In genomic region chr19:10404888-10405808, GRCh38 we compare ENCODE assay signal across 8 cellular contexts. TPM values are rescaled to one million over a fixed set of nuclear protein-coding genes. Genes with fewer than 3 reads are reported as not detected.
A peak's percentile ranks its signal among the peaks of the same experiment; 100 is the strongest.
DNase-seq lines count a peak whose midpoint lies in the region; ATAC-seq and TF ChIP-seq lines count a peak whose summit lies in the region.

No MANE protein-coding gene starts in this region.

- 36% methylated on average over 27 of the region's 43 CpGs for WGBS in mesenchymal stem cell

- no TSS peak for BruUV-seq in A673 (replicated peaks; lab: Mats Ljungman, UMichigan)

- no peak overlapping the region for H3K4ac ChIP-seq in mesenchymal stem cell (ENCODE audit: low read depth in 1 of 2, low read length in 2 of 2)

- no peak for ATAC-seq in activated naive CD8-positive, alpha-beta T cell treated with anti-CD3 and anti-CD28 coated beads, Interleukin-2, amount 50 U/mL, for 24 hours
- ATAC-seq in HG02885 (IDR thresholded peaks at IDR 0.05; ENCODE audit: poor library complexity, unreplicated experiment) (no peak), GM18502 (IDR thresholded peaks at IDR 0.05; ENCODE audit: poor library complexity, unreplicated experiment) (no peak), HG03520 (IDR thresholded peaks at IDR 0.05; ENCODE audit: unreplicated experiment) (no peak)

- intact Hi-C loops in A673 (cut with micrococcal nuclease; ENCODE audit: unreplicated experiment) = loop anchor here (2.0 to 10.0 kb wide), 3 partner anchors 14 to 250 kb away; partner anchors contain the start of gene ILF3

- no peak overlapping the region for H3K14ac ChIP-seq in mesenchymal stem cell (ENCODE audit: low read length in 2 of 2)

- H2BK5ac ChIP-seq in mesenchymal stem cell (ENCODE audit: low read depth, low read length, poor library complexity, severe bottlenecking) = no peak overlapping the region

- H3K9me3 Mint-ChIP-seq in IgD-negative memory B cell = no peaks in the 10 kb centered on the region
- no peaks in the 10 kb centered on the region for H3K9me3 Mint-ChIP-seq in activated naive CD8-positive, alpha-beta T cell treated with anti-CD3 and anti-CD28 coated beads, Interleukin-2, amount 50 U/mL, for 24 hours

- no peaks in the 10 kb centered on the region for H3K79me1 ChIP-seq in mesenchymal stem cell (replicated peaks; ENCODE audit: low read length, poor library complexity, severe bottlenecking)

- H2BK15ac ChIP-seq in mesenchymal stem cell (ENCODE audit: low read depth, poor library complexity, severe bottlenecking) = peak overlapping the region; percentile 76

- H3K4me3 Mint-ChIP-seq in IgD-negative memory B cell = peak overlapping the region; percentile 93 to 99 (median 94)
- peak overlapping the region; percentile 98 for H3K4me3 Mint-ChIP-seq in activated naive CD8-positive, alpha-beta T cell treated with anti-CD3 and anti-CD28 coated beads, Interleukin-2, amount 50 U/mL, for 24 hours

- H3K27me3 ChIP-seq in A673 (replicated peaks; ENCODE audit: insufficient read depth, low read depth, low read length, poor library complexity) (no peaks in the 10 kb centered on the region), mesenchymal stem cell (ENCODE audit: control insufficient read depth in 1 of 2, insufficient read depth in 1 of 2, low read length in 2 of 2) (peaks cover 7 to 24% of the 10 kb centered on the region in 2 experiments)

- CTCF ChIA-PET in A673 (lab: Charles Lee) = interaction anchor here (0.6 to 5.6 kb wide), 10 partner anchors 12 to 237 kb away, joined by 3 to 34 read pairs (median 8); no protein-coding TSS in a partner anchor

- H3K23ac ChIP-seq in mesenchymal stem cell (ENCODE audit: low read length in 2 of 2) = no peak overlapping the region

- no peaks in the 10 kb centered on the region for H3K27me3 Mint-ChIP-seq in IgD-negative memory B cell
- H3K27me3 Mint-ChIP-seq in activated naive CD8-positive, alpha-beta T cell treated with anti-CD3 and anti-CD28 coated beads, Interleukin-2, amount 50 U/mL, for 24 hours = no peaks in the 10 kb centered on the region

- DNase-seq in A673 (ENCODE audit: low spot score) (no peak), mesenchymal stem cell (no peak), NCI-H1105 treated with DMSO at 0.1 percent for 48 hours (lab: John Stamatoyannopoulos, UW) (no peak)
- DNase-seq in activated naive CD8-positive, alpha-beta T cell treated with anti-CD3 and anti-CD28 coated beads, Interleukin-2, amount 50 U/mL, for 24 hours = peak; percentile 68

- H3K4me3 ChIP-seq in A673 (ENCODE audit: low read depth, low read length, poor library complexity, severe bottlenecking) (peak overlapping the region; percentile 72), mesenchymal stem cell (ENCODE audit: insufficient read depth in 1 of 2, low read depth in 1 of 2, low read length in 2 of 2) (peak overlapping the region; percentile 42 to 99)

- TF ChIP-seq CTCF in A673 (conservative IDR thresholded peaks at IDR 0.05; ENCODE audit: low read depth, low read length) = no peak

- H4K91ac ChIP-seq in mesenchymal stem cell (ENCODE audit: low read length) = no peak overlapping the region

- no peaks in the 10 kb centered on the region for H3K36me3 Mint-ChIP-seq in IgD-negative memory B cell
- H3K36me3 Mint-ChIP-seq in activated naive CD8-positive, alpha-beta T cell treated with anti-CD3 and anti-CD28 coated beads, Interleukin-2, amount 50 U/mL, for 24 hours (ENCODE audit: low read depth) = peaks cover 22% of the 10 kb centered on the region

- H2AFZ ChIP-seq in mesenchymal stem cell (ENCODE audit: low read depth, low read length) = peak overlapping the region; percentile 92

- peaks cover 36 to 56% (median 54%) of the 10 kb centered on the region in 3 donors for H3K4me1 Mint-ChIP-seq in IgD-negative memory B cell
- H3K4me1 Mint-ChIP-seq in activated naive CD8-positive, alpha-beta T cell treated with anti-CD3 and anti-CD28 coated beads, Interleukin-2, amount 50 U/mL, for 24 hours = peaks cover 78% of the 10 kb centered on the region

- H3K9me3 ChIP-seq in A673 (ENCODE audit: low read depth, low read length, poor library complexity, severe bottlenecking) (no peaks in the 10 kb centered on the region), mesenchymal stem cell (ENCODE audit: control insufficient read depth, low read length) (no peaks in the 10 kb centered on the region)

- H3K36me3 ChIP-seq in A673 (ENCODE audit: insufficient read depth, low read length, poor library complexity, severe bottlenecking) (peaks cover 7% of the 10 kb centered on the region), mesenchymal stem cell (ENCODE audit: control insufficient read depth in 1 of 2, insufficient read depth in 2 of 2, low read depth in 1 of 2, low read length in 2 of 2) (peaks cover 7 to 12% of the 10 kb centered on the region in 2 experiments)

- peak overlapping the region; percentile 59 for H4K8ac ChIP-seq in mesenchymal stem cell (ENCODE audit: low read length)

- H2AK5ac ChIP-seq in mesenchymal stem cell (ENCODE audit: low read length, severe bottlenecking) = no peak overlapping the region

- H3K27ac ChIP-seq in A673 (ENCODE audit: low read depth, low read length, poor library complexity, severe bottlenecking) (peak overlapping the region; percentile 89), mesenchymal stem cell (ENCODE audit: low read length, poor library complexity, severe bottlenecking) (no peak overlapping the region)

- H3K4me1 ChIP-seq in A673 (ENCODE audit: insufficient read depth, low read length, poor library complexity, severe bottlenecking) = peaks cover 26% of the 10 kb centered on the region
- peaks cover 22% of the 10 kb centered on the region for H3K4me1 ChIP-seq in mesenchymal stem cell (ENCODE audit: control insufficient read depth, insufficient read depth, low read depth, low read length)

- peak overlapping the region in 2 of 3 donors; percentile 99 to 100 for H3K27ac Mint-ChIP-seq in IgD-negative memory B cell
- peak overlapping the region; percentile 93 for H3K27ac Mint-ChIP-seq in activated naive CD8-positive, alpha-beta T cell treated with anti-CD3 and anti-CD28 coated beads, Interleukin-2, amount 50 U/mL, for 24 hours

- POLR2A ChIA-PET in A673 (lab: Charles Lee; ENCODE audit: low non-redundant PET) = interaction anchor here (0.7 kb wide), 1 partner anchor 1617 kb away, joined by 8 read pairs; no protein-coding TSS in a partner anchor

- peak overlapping the region; percentile 98 for H3K4me2 ChIP-seq in mesenchymal stem cell (ENCODE audit: low read length, poor library complexity, severe bottlenecking)

- H2BK120ac ChIP-seq in mesenchymal stem cell (ENCODE audit: low read depth, low read length) = peak overlapping the region; percentile 50

- H3K9ac ChIP-seq in mesenchymal stem cell (ENCODE audit: low read length) = peak overlapping the region; percentile 100

- H3K18ac ChIP-seq in mesenchymal stem cell (ENCODE audit: low read depth in 1 of 2, low read length in 2 of 2) = peak overlapping the region in 1 of 2 experiments; percentile 54

- H2BK12ac ChIP-seq in mesenchymal stem cell (ENCODE audit: low read length in 2 of 2) = no peak overlapping the region

RNA-seq across cellular contexts. Expression of gene CDC37, which starts 1.8 kb away (rescaled TPM):
- total RNA-seq in A673 (2021) = 272 and 288 TPM in 2 replicates
- 78.8 TPM for polyA plus RNA-seq in IgD-negative memory B cell
- polyA plus RNA-seq in mesenchymal stem cell (2013, experiment 1 of 2) = 163 TPM
- 156 TPM for polyA plus RNA-seq in mesenchymal stem cell (2013, experiment 2 of 2)

RNA-seq across cellular contexts. Expression of gene PDE4A, which starts 15.2 kb away (rescaled TPM):
- total RNA-seq in A673 (2021) = 32.5 and 40.1 TPM in 2 replicates
- 2.9 TPM for polyA plus RNA-seq in IgD-negative memory B cell
- polyA plus RNA-seq in mesenchymal stem cell (2013, experiment 1 of 2) = 10.4 TPM
- polyA plus RNA-seq in mesenchymal stem cell (2013, experiment 2 of 2) = 10.3 TPM

RNA-seq across cellular contexts. Expression of gene TYK2, which starts 24.8 kb away (rescaled TPM):
- 118 and 121 TPM in 2 replicates for total RNA-seq in A673 (2021)
- polyA plus RNA-seq in IgD-negative memory B cell = 69.0 TPM
- 66.7 TPM for polyA plus RNA-seq in mesenchymal stem cell (2013, experiment 1 of 2)
- polyA plus RNA-seq in mesenchymal stem cell (2013, experiment 2 of 2) = 65.7 TPM
